ENCODE assay signal across 8 cellular contexts in genomic region chr7:96322373-96322695, GRCh38. TPM values are rescaled to one million over a fixed set of nuclear protein-coding genes. Genes with fewer than 3 reads are reported as not detected.
DNase-seq lines count a peak whose midpoint lies in the region; ATAC-seq and TF ChIP-seq lines count a peak whose summit lies in the region.

No MANE protein-coding gene starts in this region.

- DNase-seq in MG63 (no peak), osteocyte (ENCODE audit: extremely low spot score, unreplicated experiment) (no peak), kidney tubule cell (ENCODE audit: low spot score) (no peak)

- no peaks in the 10 kb centered on the region for H3K9me3 Mint-ChIP-seq in osteocyte (ENCODE audit: unreplicated experiment)

- peak overlapping the region; percentile 95; the same call in 1 of the 2 replicates for H3K9ac ChIP-seq in ES-I3 (ENCODE audit: low read depth, low read length)

- H3K27ac Mint-ChIP-seq in osteocyte (ENCODE audit: unreplicated experiment): peak overlapping the region; percentile 66

- H3K36me3 ChIP-seq in ES-I3 (ENCODE audit: insufficient read depth, low read length): no peaks in the 10 kb centered on the region
- H3K36me3 ChIP-seq in MG63: no peaks in the 10 kb centered on the region
- no peaks in the 10 kb centered on the region for H3K36me3 ChIP-seq in ectodermal cell (ENCODE audit: control insufficient read depth, insufficient read depth, low read length)

- H3K27me3 ChIP-seq in MG63 (no peaks in the 10 kb centered on the region), ectodermal cell (ENCODE audit: control insufficient read depth, insufficient read depth, low read length, poor library complexity, severe bottlenecking) (no peaks in the 10 kb centered on the region)

- no peak for TF ChIP-seq CTCF in osteocyte (IDR thresholded peaks at IDR 0.05)

- ATAC-seq in GM18861 (IDR thresholded peaks at IDR 0.05; ENCODE audit: unreplicated experiment) (no peak), HG02973 (IDR thresholded peaks at IDR 0.05; ENCODE audit: unreplicated experiment) (no peak), GM19351 (IDR thresholded peaks at IDR 0.05; ENCODE audit: unreplicated experiment) (no peak)

- H3K4me3 ChIP-seq in MG63: peak overlapping the region; percentile 88
- peak overlapping the region; percentile 86 for H3K4me3 ChIP-seq in ectodermal cell (ENCODE audit: insufficient read depth, low read depth, low read length)

- peak overlapping the region; percentile 91 for H3K4me3 Mint-ChIP-seq in osteocyte (ENCODE audit: unreplicated experiment)

- H3K27ac ChIP-seq in ectodermal cell (ENCODE audit: insufficient read depth, low read depth, low read length, poor library complexity, severe bottlenecking): no peak overlapping the region

- 45 to 46% methylated on average over 9 of the region's 9 CpGs for WGBS in ectodermal cell, 2 experiments

- 0 out of 2 replicates have a peak, but pooled peaks cover 4% of the 10 kb centered on the region for H3K9me3 ChIP-seq in ES-I3 (ENCODE audit: control insufficient read depth, insufficient read depth, low read length)
- H3K9me3 ChIP-seq in MG63: no peaks in the 10 kb centered on the region
- H3K9me3 ChIP-seq in ectodermal cell (ENCODE audit: control insufficient read depth, low read length): no peaks in the 10 kb centered on the region

- H3K4me1 Mint-ChIP-seq in osteocyte (ENCODE audit: unreplicated experiment): peaks cover 19% of the 10 kb centered on the region

- H3K27me3 Mint-ChIP-seq in osteocyte (ENCODE audit: unreplicated experiment): no peaks in the 10 kb centered on the region

- H3K36me3 Mint-ChIP-seq in osteocyte (ENCODE audit: unreplicated experiment): no peaks in the 10 kb centered on the region

- H3K4me1 ChIP-seq in ES-I3 (ENCODE audit: insufficient read depth, low read length): peaks cover 6% of the 10 kb centered on the region; the same call in 1 of the 2 replicates
- H3K4me1 ChIP-seq in ectodermal cell (ENCODE audit: control insufficient read depth, insufficient read depth, low read length): no peaks in the 10 kb centered on the region

RNA-seq across cellular contexts. Expression of gene SLC25A13, which starts 0.4 kb away (rescaled TPM):
- 12.4 and 26.7 TPM in 2 replicates for total RNA-seq in MG63 (2014; rRNA removed; shearing (Covaris generic); ENCODE audit: low replicate concordance)
- 82.7 TPM for polyA plus RNA-seq in ectodermal cell (2013, experiment 1 of 4)
- 80.2 TPM for polyA plus RNA-seq in ectodermal cell (2013, experiment 2 of 4)
- 51.3 TPM for polyA plus RNA-seq in ectodermal cell (2013, experiment 3 of 4)
- polyA plus RNA-seq in ectodermal cell (2013, experiment 4 of 4): 54.9 TPM
- 27.4 and 29.3 TPM in 2 replicates for total RNA-seq in osteocyte
